ENCODE assay signal across 8 cellular contexts in the genomic region with DNA sequence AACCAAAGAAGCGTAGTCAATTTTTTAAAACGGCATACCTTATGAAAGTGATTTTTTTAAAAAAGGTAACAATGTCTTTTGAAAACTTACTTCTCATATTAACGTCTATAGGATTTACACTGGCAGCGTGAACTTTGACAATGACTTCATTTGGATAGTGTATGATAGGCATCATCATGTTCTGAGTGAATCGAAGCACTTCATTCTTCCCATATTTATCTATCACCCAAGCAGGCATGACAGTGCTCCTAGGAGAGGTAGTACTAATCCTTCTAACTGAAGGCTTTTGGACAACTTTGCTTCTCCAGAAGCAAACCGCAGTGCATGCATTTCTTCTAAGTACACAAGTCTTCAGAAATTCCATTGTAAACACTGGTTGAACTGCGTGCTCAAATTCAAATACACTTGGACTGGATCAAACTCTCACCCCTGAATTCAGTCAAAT. TPM values are rescaled to one million over a fixed set of nuclear protein-coding genes. Genes with fewer than 3 reads are reported as not detected.
DNase-seq lines count a peak whose midpoint lies in the region; ATAC-seq and TF ChIP-seq lines count a peak whose summit lies in the region.

No MANE protein-coding gene starts in this region.

- peaks cover 41% of the 10 kb centered on the region for H3K79me2 ChIP-seq in HCT116 (ENCODE audit: insufficient read depth, low read length)
- H3K79me2 ChIP-seq in fibroblast of lung (ENCODE audit: control insufficient read depth, insufficient read depth, low read length), result peaks cover 23% of the 10 kb centered on the region
- peaks cover 34% of the 10 kb centered on the region for H3K79me2 ChIP-seq in parathyroid adenoma

- H3K36me3 ChIP-seq in HCT116 (ENCODE audit: control insufficient read depth in 1 of 2, insufficient read depth in 2 of 2, low read length in 2 of 2) (no peaks in the 10 kb centered on the region), fibroblast of lung (ENCODE audit: control insufficient read depth, insufficient read depth, low read length) (no peaks in the 10 kb centered on the region), parathyroid adenoma (ENCODE audit: control insufficient read depth, insufficient read depth, low read length) (no peaks in the 10 kb centered on the region)

- BruUV-seq in HCT116 (replicated peaks; lab: Mats Ljungman, UMichigan), result TSS peak; percentile 92

- H4K20me1 ChIP-seq in HCT116 (ENCODE audit: insufficient read depth), result no peaks in the 10 kb centered on the region; the same call in 1 of the 2 replicates
- H4K20me1 ChIP-seq in fibroblast of lung (ENCODE audit: control insufficient read depth, extremely low read depth, insufficient read depth, low read length), result no peaks in the 10 kb centered on the region

- no peak for DNase-seq in HCT116 (ENCODE audit: low read depth, low spot score)
- peak; percentile 5 for DNase-seq in SK-N-DZ (ENCODE audit: low spot score)
- peak in 1 of 2 donors; percentile 19 for DNase-seq in fibroblast of lung (ENCODE audit: low read depth in 2 of 2)
- no peak for DNase-seq in ureter (ENCODE audit: low spot score)
- DNase-seq in NCI-H510A (lab: John Stamatoyannopoulos, UW), result no peak

- H2AFZ ChIP-seq in HCT116 (ENCODE audit: low read depth, low read length, poor library complexity, severe bottlenecking) (peak overlapping the region; percentile 12), fibroblast of lung (ENCODE audit: low read length) (peak overlapping the region; percentile 7), parathyroid adenoma (peak overlapping the region; percentile 99)

- H3K4me1 ChIP-seq in HCT116 (ENCODE audit: control insufficient read depth in 1 of 2, insufficient read depth in 2 of 2, low read length in 2 of 2), result peaks cover 3 to 10% of the 10 kb centered on the region in 2 experiments; a peak in 1 of 4 replicates
- peaks cover 3% of the 10 kb centered on the region for H3K4me1 ChIP-seq in fibroblast of lung (ENCODE audit: control insufficient read depth, extremely low read depth, insufficient read depth, low read length)
- peaks cover 7% of the 10 kb centered on the region for H3K4me1 ChIP-seq in parathyroid adenoma

- no peaks in the 10 kb centered on the region for H3K9me2 ChIP-seq in HCT116 (ENCODE audit: insufficient read depth)

- ATAC-seq in HCT116 (peak; percentile 17), HG02885 (IDR thresholded peaks at IDR 0.05; ENCODE audit: poor library complexity, unreplicated experiment) (no peak)

- H3K9me3 ChIP-seq in HCT116 (ENCODE audit: control insufficient read depth in 1 of 2, insufficient read depth in 1 of 2, low read depth in 1 of 2, low read length in 2 of 2) (no peaks in the 10 kb centered on the region), fibroblast of lung (ENCODE audit: control insufficient read depth, insufficient read depth, low read depth, low read length) (no peaks in the 10 kb centered on the region), parathyroid adenoma (ENCODE audit: control insufficient read depth, low read length) (no peaks in the 10 kb centered on the region)

- POLR2A ChIA-PET in HCT116 (lab: Charles Lee), result no interaction called here

- H3K9ac ChIP-seq in HCT116 (ENCODE audit: low read length) (peak overlapping the region; percentile 94), fibroblast of lung (ENCODE audit: insufficient read depth, low read length) (no peak overlapping the region), parathyroid adenoma (no peak overlapping the region)

- H3K4me2 ChIP-seq in HCT116 (ENCODE audit: low read length) (peak overlapping the region; percentile 93), fibroblast of lung (ENCODE audit: extremely low read depth, insufficient read depth, low read length) (peak overlapping the region; percentile 53), parathyroid adenoma (ENCODE audit: low read length) (peak overlapping the region; percentile 66)

- CTCF ChIA-PET in HCT116 (lab: Charles Lee), result interaction anchor here (0.8 kb wide), 1 partner anchor 21 kb away, joined by 3 read pairs; no protein-coding TSS in a partner anchor

- no peak for TF ChIP-seq CTCF in GM12875 (IDR thresholded peaks at IDR 0.05; ENCODE audit: borderline replicate concordance, insufficient read depth, low read depth, low read length)
- TF ChIP-seq CTCF in HCT116 (IDR thresholded peaks at IDR 0.05 in 2 of 3, conservative IDR thresholded peaks at IDR 0.05 in 1 of 3; ENCODE audit: borderline replicate concordance in 1 of 3, insufficient read depth in 1 of 3, low read depth in 2 of 3, low read length in 2 of 3), result no peak
- no peak for TF ChIP-seq CTCF in fibroblast of lung (conservative IDR thresholded peaks at IDR 0.05 in 1 of 2, IDR thresholded peaks at IDR 0.05 in 1 of 2; ENCODE audit: low read depth in 1 of 2, low read length in 2 of 2)
- no peak for TF ChIP-seq CTCF in parathyroid adenoma (IDR thresholded peaks at IDR 0.05)

- intact Hi-C loops in HCT116 (cut with micrococcal nuclease), result no loop called here

- peak overlapping the region; percentile 73 for H3K4me3 ChIP-seq in GM12875 (ENCODE audit: low read depth, low read length)
- peak overlapping the region; percentile 91 to 99 for H3K4me3 ChIP-seq in HCT116 (replicated peaks in 1 of 2; ENCODE audit: low read depth in 1 of 2, low read length in 2 of 2)
- H3K4me3 ChIP-seq in fibroblast of lung (replicated peaks in 1 of 4; ENCODE audit: control extremely low read depth in 1 of 4, insufficient read depth in 1 of 4, low read depth in 3 of 4, low read length in 4 of 4), result peak overlapping the region; percentile 69 to 96 (median 86)
- H3K4me3 ChIP-seq in parathyroid adenoma (ENCODE audit: low read depth, low read length), result peak overlapping the region; percentile 89

- H3K27me3 ChIP-seq in HCT116 (ENCODE audit: insufficient read depth, low read length) (no peaks in the 10 kb centered on the region), fibroblast of lung (ENCODE audit: control insufficient read depth, insufficient read depth, low read length) (no peaks in the 10 kb centered on the region), parathyroid adenoma (ENCODE audit: control insufficient read depth, insufficient read depth, low read length) (no peaks in the 10 kb centered on the region)

- TF ChIP-seq POLR2A in HCT116 (IDR thresholded peaks at IDR 0.05; ENCODE audit: borderline replicate concordance, extremely low read depth, insufficient read depth, insufficient read length), result no peak

- RAD21 ChIA-PET in HCT116 (lab: Charles Lee; ENCODE audit: low non-redundant PET in 1 of 2, low total read pairs in 2 of 2, uncharacterized antibody in 2 of 2, unreplicated experiment in 2 of 2), result no interaction called here

- TF ChIP-seq RAD21 in HCT116 (IDR thresholded peaks at IDR 0.05; ENCODE audit: low read depth), result no peak

- H3K27ac ChIP-seq in HCT116 (ENCODE audit: low read depth, low read length) (peak overlapping the region; percentile 69; the same call in 1 of the 2 replicates), fibroblast of lung (ENCODE audit: insufficient read depth, low read length) (no peak overlapping the region), parathyroid adenoma (peak overlapping the region; percentile 80)

TF ChIP-seq in HCT116, 20 proteins besides CTCF, POLR2A, EP300 and RAD21:
- no peak for TF ChIP-seq ZNF274 (IDR thresholded peaks at IDR 0.05; ENCODE audit: low read depth, low read length)
- no peak for TF ChIP-seq JUND (IDR thresholded peaks at IDR 0.05)
- no peak for TF ChIP-seq CBX3 (IDR thresholded peaks at IDR 0.05; ENCODE audit: low read depth)
- TF ChIP-seq TCF7L2 (IDR thresholded peaks at IDR 0.05; ENCODE audit: borderline replicate concordance, extremely low read depth, insufficient read depth, insufficient read length), result no peak
- TF ChIP-seq EZH2phosphoT487 (IDR thresholded peaks at IDR 0.05; ENCODE audit: borderline replicate concordance), result no peak
- TF ChIP-seq MAX (IDR thresholded peaks at IDR 0.05), result no peak
- TF ChIP-seq SP1 (IDR thresholded peaks at IDR 0.05; ENCODE audit: low read depth), result no peak
- TF ChIP-seq ATF3 (IDR thresholded peaks at IDR 0.05), result no peak
- no peak for TF ChIP-seq ELF1 (IDR thresholded peaks at IDR 0.05; ENCODE audit: borderline replicate concordance, low read depth)
- no peak for TF ChIP-seq POLR2AphosphoS5 (IDR thresholded peaks at IDR 0.05; ENCODE audit: low read depth, low read length)
- TF ChIP-seq SIN3A (IDR thresholded peaks at IDR 0.05; ENCODE audit: low read depth), result no peak
- no peak for TF ChIP-seq EGR1 (IDR thresholded peaks at IDR 0.05; ENCODE audit: low read depth)

RNA-seq across cellular contexts. Expression of gene RTN4IP1, which starts 0.6 kb away (rescaled TPM):
- 9.1 TPM for total RNA-seq in HCT116 (2021; ENCODE audit: unreplicated experiment)
- 5.3 and 6.2 TPM in 2 replicates for polyA plus RNA-seq in HCT116 (2012)
- 10.5 and 14.2 TPM in 2 replicates for polyA plus RNA-seq in SK-N-DZ (2014; cell fraction: cytosol; rRNA removed)
- polyA plus RNA-seq in SK-N-DZ (2014; cell fraction: nucleus; rRNA removed), result 4.6 and 8.1 TPM in 2 replicates
- 5.9 and 8.4 TPM in 2 replicates for total RNA-seq in fibroblast of lung
- 9.2 and 10.0 TPM in 2 replicates for polyA plus RNA-seq in fibroblast of lung
- polyA plus RNA-seq in fibroblast of lung (2012), result 6.7 and 9.3 TPM in 2 replicates
- polyA minus RNA-seq in fibroblast of lung (ENCODE audit: low replicate concordance), result 4.0 TPM in 1 of 2 replicates, not detected in the other
- 5.5 TPM for total RNA-seq in ureter

RNA-seq across cellular contexts. Expression of gene QRSL1, which starts 0.7 kb away (rescaled TPM):
- 16.0 TPM for total RNA-seq in HCT116 (2021; ENCODE audit: unreplicated experiment)
- polyA plus RNA-seq in HCT116 (2012), result 5.8 and 7.4 TPM in 2 replicates
- 20.5 and 22.5 TPM in 2 replicates for polyA plus RNA-seq in SK-N-DZ (2014; cell fraction: cytosol; rRNA removed)
- 9.6 and 11.4 TPM in 2 replicates for polyA plus RNA-seq in SK-N-DZ (2014; cell fraction: nucleus; rRNA removed)
- 13.6 and 15.2 TPM in 2 replicates for total RNA-seq in fibroblast of lung
- polyA plus RNA-seq in fibroblast of lung, result 8.2 and 10.2 TPM in 2 replicates
- 5.2 and 7.0 TPM in 2 replicates for polyA plus RNA-seq in fibroblast of lung (2012)
- polyA minus RNA-seq in fibroblast of lung (ENCODE audit: low replicate concordance), result 2.0 and 8.2 TPM in 2 replicates
- total RNA-seq in ureter, result 17.0 TPM

Comparison
In these comparisons a context has a peak if more than half of its experiments do, and no peak if none do; other contexts are left out.
1. H2AFZ ChIP-seq: peak in every context shown above with its lines; median percentile 99 in parathyroid adenoma; 12 in HCT116; 7 in fibroblast of lung.